ENCODE assay signal across 8 cellular contexts in the genomic region with DNA sequence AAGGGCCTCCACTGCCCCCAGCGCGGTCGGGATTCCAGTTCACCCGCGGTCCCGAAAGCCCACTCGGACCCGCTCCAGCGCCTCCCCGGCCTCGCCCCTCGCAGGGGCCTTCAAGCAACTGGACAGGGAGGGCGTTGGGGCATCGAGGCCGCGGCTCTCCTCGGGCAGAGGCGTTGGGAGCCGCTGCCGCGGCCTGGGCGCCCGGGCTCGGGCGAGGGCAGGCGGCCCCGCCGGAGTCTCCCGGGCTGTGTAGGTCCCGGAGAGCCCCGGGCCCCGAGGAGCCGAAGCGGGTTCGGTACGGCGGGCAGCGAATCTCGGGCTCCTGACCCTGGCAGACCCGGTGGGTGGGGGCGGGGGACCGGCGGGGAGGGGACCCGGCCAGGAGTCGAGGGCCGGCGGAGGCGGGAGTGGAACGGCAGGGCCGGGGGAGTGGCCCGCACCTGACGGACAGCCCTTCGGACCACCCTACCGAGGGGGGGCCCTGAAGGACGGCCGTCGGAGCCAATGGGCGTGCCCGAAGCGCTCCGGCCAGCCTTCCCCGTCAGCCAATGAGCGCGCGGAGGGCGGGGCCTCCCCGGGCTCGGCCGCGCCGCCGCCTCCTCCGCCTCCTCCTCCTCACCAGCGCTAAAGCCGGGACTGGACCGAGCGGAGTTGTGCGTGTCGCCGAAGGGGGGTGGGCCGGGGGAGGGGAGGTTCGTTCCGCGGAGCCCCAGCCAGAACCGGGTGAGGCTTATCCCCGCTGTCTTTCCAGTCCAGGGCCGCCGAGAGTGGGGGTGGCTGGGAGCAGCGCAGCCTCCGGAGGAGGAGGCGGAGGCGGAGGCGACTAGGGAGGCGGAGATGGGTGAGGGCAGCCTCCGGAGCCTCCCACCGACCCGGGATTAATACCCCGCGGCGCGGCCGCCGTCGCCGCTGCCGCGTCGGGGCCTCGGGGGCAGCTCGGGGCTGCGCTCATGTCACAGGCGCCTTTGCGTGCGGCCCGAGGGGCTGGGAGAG. TPM values are rescaled to one million over a fixed set of nuclear protein-coding genes. Genes with fewer than 3 reads are reported as not detected.
DNase-seq lines count a peak whose midpoint lies in the region; ATAC-seq and TF ChIP-seq lines count a peak whose summit lies in the region.

A gene (plus strand): TSS at position 609 of the 993 bp plus-strand sequence. CDS start 34,346 bp downstream, outside the sequence.

- TF ChIP-seq CTCF in fibroblast of pulmonary artery (IDR thresholded peaks at IDR 0.05; ENCODE audit: low read length, missing control alignments): no peak

- H3K4me1 ChIP-seq in HAP-1: peaks cover 16% of the 10 kb centered on the region

- peak within 1 kb of the TSS; percentile 88 to 96 for H3K27ac Mint-ChIP-seq in natural killer cell treated with Interleukin-12 subunit alpha and Interleukin-12 subunit beta and Interleukin-15 and Interleukin-18, amount 100 ng/mL, for 72 hours

- DNase-seq in ELR (ENCODE audit: low read depth) (peak; percentile 96), HAP-1 (ENCODE audit: low spot score in 2 of 2) (peak; percentile 89 to 98), MG63 (peak; percentile 98), SHP77 (lab: John Stamatoyannopoulos, UW) (peak; percentile 90), fibroblast of pulmonary artery (ENCODE audit: low read depth) (peak; percentile 98)
- peak; percentile 97 for DNase-seq in activated effector memory CD4-positive, alpha-beta T cell treated with Interleukin-2 at 50 U/mL for 16 hours
- DNase-seq in natural killer cell treated with Interleukin-12 subunit alpha and Interleukin-12 subunit beta and Interleukin-15 and Interleukin-18, amount 100 ng/mL, for 72 hours (ENCODE audit: low spot score): peak; percentile 100
- peak; percentile 96 for DNase-seq in stimulated activated naive CD4-positive, alpha-beta T cell treated with Interleukin-2 at 50 U/mL for 16 hours (lab: John Stamatoyannopoulos, UW)

- H3K36me3 ChIP-seq in HAP-1 (replicated peaks) (peaks cover 19% of the 10 kb centered on the region), MG63 (peaks cover 22% of the 10 kb centered on the region)

- H3K9me3 Mint-ChIP-seq in natural killer cell treated with Interleukin-12 subunit alpha and Interleukin-12 subunit beta and Interleukin-15 and Interleukin-18, amount 100 ng/mL, for 72 hours: no peaks in the 10 kb centered on the region

- H3K4me3 ChIP-seq in HAP-1 (peak within 1 kb of the TSS; percentile 80), MG63 (peak within 1 kb of the TSS; percentile 83), fibroblast of pulmonary artery (replicated peaks; ENCODE audit: low read depth, low read length) (peak within 1 kb of the TSS; percentile 67)

- H3K27me3 ChIP-seq in HAP-1 (ENCODE audit: low read depth): no peaks in the 10 kb centered on the region
- H3K27me3 ChIP-seq in MG63: no peaks in the 10 kb centered on the region

- in situ Hi-C loops in HAP-1 (cut with MboI; ENCODE audit: low sequenced_read_pairs): no loop called here

- ATAC-seq in natural killer cell treated with Interleukin-12 subunit alpha and Interleukin-12 subunit beta and Interleukin-15 and Interleukin-18, amount 100 ng/mL, for 72 hours: peak; percentile 95 to 96

- H3K36me3 Mint-ChIP-seq in natural killer cell treated with Interleukin-12 subunit alpha and Interleukin-12 subunit beta and Interleukin-15 and Interleukin-18, amount 100 ng/mL, for 72 hours: no peaks in the 10 kb centered on the region

- no peaks in the 10 kb centered on the region for H3K9me3 ChIP-seq in HAP-1
- H3K9me3 ChIP-seq in MG63: no peaks in the 10 kb centered on the region

- peak within 1 kb of the TSS; percentile 93 for H3K4me3 Mint-ChIP-seq in natural killer cell treated with Interleukin-12 subunit alpha and Interleukin-12 subunit beta and Interleukin-15 and Interleukin-18, amount 100 ng/mL, for 72 hours

- peaks cover 19 to 21% of the 10 kb centered on the region in 2 donors for H3K4me1 Mint-ChIP-seq in natural killer cell treated with Interleukin-12 subunit alpha and Interleukin-12 subunit beta and Interleukin-15 and Interleukin-18, amount 100 ng/mL, for 72 hours (ENCODE audit: low read depth in 2 of 2)

- no peaks in the 10 kb centered on the region for H3K27me3 Mint-ChIP-seq in natural killer cell treated with Interleukin-12 subunit alpha and Interleukin-12 subunit beta and Interleukin-15 and Interleukin-18, amount 100 ng/mL, for 72 hours

RNA-seq across cellular contexts. Expression of the gene that starts here (rescaled TPM):
- total RNA-seq in MG63 (2014; rRNA removed; shearing (Covaris generic); ENCODE audit: low replicate concordance): 30.6 and 56.8 TPM in 2 replicates
- 10 to 100 TPM; 37.7 to 56.7 TPM for total RNA-seq in natural killer cell treated with Interleukin-12 subunit alpha and Interleukin-12 subunit beta and Interleukin-15 and Interleukin-18, amount 100 ng/mL, for 72 hours

Comparison
In these comparisons a context has a peak if more than half of its experiments do, and no peak if none do; other contexts are left out.
1. Peak in every context shown above with its lines: DNase-seq, ATAC-seq and H3K4me3 ChIP-seq.